Comparison of ENCODE assay signal across 8 cellular contexts in the genomic region with DNA sequence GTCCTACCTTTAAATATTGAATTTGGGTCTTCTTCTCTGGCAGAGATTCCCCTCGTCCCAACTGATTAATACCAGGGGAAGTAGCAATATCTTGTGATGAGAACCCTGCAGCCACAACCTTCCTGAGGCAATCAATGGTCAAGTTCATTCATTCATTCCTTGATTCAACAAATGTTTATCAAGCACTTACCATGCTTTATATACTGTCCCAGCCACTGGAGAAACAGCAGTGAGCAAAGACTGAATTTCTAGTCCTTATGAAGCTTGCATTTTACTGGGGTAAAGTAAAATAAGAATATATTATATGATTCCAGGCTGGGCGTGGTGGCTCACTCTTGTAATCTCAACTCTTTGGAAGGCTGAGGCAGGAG. TPM values are rescaled to one million over a fixed set of nuclear protein-coding genes. Genes with fewer than 3 reads are reported as not detected.
A peak's percentile ranks its signal among the peaks of the same experiment; 100 is the strongest.
DNase-seq lines count a peak whose midpoint lies in the region; ATAC-seq and TF ChIP-seq lines count a peak whose summit lies in the region.

No MANE protein-coding gene starts in this region.

- no peaks in the 10 kb centered on the region for H3K27me3 ChIP-seq in HL-60 (ENCODE audit: insufficient read depth, poor library complexity, severe bottlenecking)
- H3K27me3 ChIP-seq in iPS DF 6.9 (ENCODE audit: control insufficient read depth, insufficient read depth, low read length), result peaks cover 2% of the 10 kb centered on the region
- H3K27me3 ChIP-seq in spleen (replicated peaks in 1 of 7), result no peaks in the 10 kb centered on the region

- peaks cover 72% of the 10 kb centered on the region for H3K4me1 Mint-ChIP-seq in activated T-helper 1 cell treated with anti-CD3 and anti-CD28 coated beads, Interleukin-12 subunit alpha, Interleukin-12 subunit beta, Interleukin-2, Interleukin-4 antibody, amounts not matched to agents 30 ng/mL and 10 ng/mL and 1 ng/mL, durations not matched to agents 14 hours and 24 hours and 36 hours (ENCODE audit: low read depth)

- no peaks in the 10 kb centered on the region for H3K27me3 Mint-ChIP-seq in activated T-helper 1 cell treated with anti-CD3 and anti-CD28 coated beads, Interleukin-12 subunit alpha, Interleukin-12 subunit beta, Interleukin-2, Interleukin-4 antibody, amounts not matched to agents 30 ng/mL and 10 ng/mL and 1 ng/mL, durations not matched to agents 14 hours and 24 hours and 36 hours (ENCODE audit: insufficient read depth)

- POLR2A ChIA-PET in GM10248 (lab: Yijun Ruan, JAX), result no interaction called here

- ATAC-seq in GM19463 (IDR thresholded peaks at IDR 0.05; ENCODE audit: unreplicated experiment), result no peak

- no CpG with 5 or more reads among the region's 2 CpGs for WGBS in iPS DF 6.9 (ENCODE audit: insufficient coverage, insufficient read length)
- 47 to 50% (median 49%) methylated on average over 2 of the region's 2 CpGs for WGBS in spleen, 5 donors

- intact Hi-C loops in activated T-helper 1 cell treated with anti-CD3 and anti-CD28 coated beads, Interleukin-12 subunit alpha, Interleukin-12 subunit beta, Interleukin-2, Interleukin-4 antibody, amounts not matched to agents 30 ng/mL and 10 ng/mL and 1 ng/mL, durations not matched to agents 14 hours and 24 hours and 36 hours (cut with micrococcal nuclease), result loop anchor here (1.0 to 10.0 kb wide), 7 partner anchors 9 to 422 kb away; a partner anchor contains a TSS
- intact Hi-C loops in spleen (cut with DNase I; ENCODE audit: low total_unique reads), result no loop called here

- no peaks in the 10 kb centered on the region for H3K9me3 Mint-ChIP-seq in activated T-helper 1 cell treated with anti-CD3 and anti-CD28 coated beads, Interleukin-12 subunit alpha, Interleukin-12 subunit beta, Interleukin-2, Interleukin-4 antibody, amounts not matched to agents 30 ng/mL and 10 ng/mL and 1 ng/mL, durations not matched to agents 14 hours and 24 hours and 36 hours

- H3K9me3 ChIP-seq in iPS DF 6.9 (ENCODE audit: control insufficient read depth, insufficient read depth, low read length) (no peaks in the 10 kb centered on the region), spleen (no peaks in the 10 kb centered on the region)

- no peaks in the 10 kb centered on the region for H3K36me3 ChIP-seq in iPS DF 6.9 (ENCODE audit: control insufficient read depth, insufficient read depth, low read length)
- H3K36me3 ChIP-seq in spleen, result peaks cover 0 to 16% (median 2%) of the 10 kb centered on the region in 6 donors

- 0 out of 2 replicates have a peak, but pooled peaks cover 2% of the 10 kb centered on the region for H3K4me1 ChIP-seq in iPS DF 6.9 (ENCODE audit: control insufficient read depth, insufficient read depth, low read length)
- H3K4me1 ChIP-seq in spleen, result peaks cover 36 to 87% (median 78%) of the 10 kb centered on the region in 6 donors

- no peak for TF ChIP-seq POLR2A in spleen (IDR thresholded peaks at IDR 0.05)

- H3K27ac ChIP-seq in HL-60 (replicated peaks) (peak overlapping the region; percentile 100), iPS DF 6.9 (ENCODE audit: low read length) (no peak overlapping the region), spleen (peak overlapping the region; percentile 92 to 100 (median 98))

- TF ChIP-seq CTCF in HL-60 (IDR thresholded peaks at IDR 0.05; ENCODE audit: insufficient read depth, low read length) (no peak), spleen (IDR thresholded peaks at IDR 0.05 in 8 of 11, conservative IDR thresholded peaks at IDR 0.05 in 3 of 11) (no peak), GM10248 (IDR thresholded peaks at IDR 0.05; ENCODE audit: control extremely low read depth, extremely low read depth, low read depth, missing control alignments) (no peak), GM20000 (IDR thresholded peaks at IDR 0.05; ENCODE audit: extremely low read depth, missing control alignments) (no peak)

- peak overlapping the region; percentile 99 for H3K4me3 Mint-ChIP-seq in activated T-helper 1 cell treated with anti-CD3 and anti-CD28 coated beads, Interleukin-12 subunit alpha, Interleukin-12 subunit beta, Interleukin-2, Interleukin-4 antibody, amounts not matched to agents 30 ng/mL and 10 ng/mL and 1 ng/mL, durations not matched to agents 14 hours and 24 hours and 36 hours

- H3K36me3 Mint-ChIP-seq in activated T-helper 1 cell treated with anti-CD3 and anti-CD28 coated beads, Interleukin-12 subunit alpha, Interleukin-12 subunit beta, Interleukin-2, Interleukin-4 antibody, amounts not matched to agents 30 ng/mL and 10 ng/mL and 1 ng/mL, durations not matched to agents 14 hours and 24 hours and 36 hours (ENCODE audit: low read depth), result peaks cover 16% of the 10 kb centered on the region

- DNase-seq in HL-60 (ENCODE audit: low read depth in 1 of 2, low spot score in 1 of 2), result no peak
- no peak for DNase-seq in activated T-helper 1 cell treated with anti-CD3 and anti-CD28 coated beads, Interleukin-12 subunit alpha, Interleukin-12 subunit beta, Interleukin-2, Interleukin-4 antibody, amounts not matched to agents 30 ng/mL and 10 ng/mL and 1 ng/mL, durations not matched to agents 14 hours and 24 hours and 36 hours (ENCODE audit: low spot score)
- DNase-seq in iPS DF 6.9 (ENCODE audit: low read depth, low spot score), result no peak
- no peak for DNase-seq in spleen
- no peak for DNase-seq in GM10248 (ENCODE audit: extremely low spot score)
- no peak for DNase-seq in NCI-H2196 treated with DMSO at 0.1 percent for 48 hours (lab: John Stamatoyannopoulos, UW; ENCODE audit: unreplicated experiment)
- no peak for DNase-seq in GM20000 (ENCODE audit: low spot score)

- CTCF ChIA-PET in GM10248 (lab: Yijun Ruan, JAX), result no interaction called here

- peak overlapping the region; percentile 89 for H3K27ac Mint-ChIP-seq in activated T-helper 1 cell treated with anti-CD3 and anti-CD28 coated beads, Interleukin-12 subunit alpha, Interleukin-12 subunit beta, Interleukin-2, Interleukin-4 antibody, amounts not matched to agents 30 ng/mL and 10 ng/mL and 1 ng/mL, durations not matched to agents 14 hours and 24 hours and 36 hours

- no peak overlapping the region; the same call in 1 of the 2 replicates for H3K4me3 ChIP-seq in HL-60 (replicated peaks; ENCODE audit: insufficient read depth, low read length)
- peak overlapping the region; percentile 72; the same call in 1 of the 2 replicates for H3K4me3 ChIP-seq in iPS DF 6.9 (ENCODE audit: low read length)
- peak overlapping the region; percentile 71 to 97 (median 84) for H3K4me3 ChIP-seq in spleen

RNA-seq across cellular contexts. Expression of a gene that starts 0.3 kb away (rescaled TPM):
- 86.2 and 87.5 TPM in 2 replicates for total RNA-seq in activated T-helper 1 cell treated with anti-CD3 and anti-CD28 coated beads, Interleukin-12 subunit alpha, Interleukin-12 subunit beta, Interleukin-2, Interleukin-4 antibody, amounts not matched to agents 30 ng/mL and 10 ng/mL and 1 ng/mL, durations not matched to agents 14 hours and 24 hours and 36 hours
- 100 to 1,000 TPM; 101 to 169 (median 129) TPM for total RNA-seq in spleen
- 10 to 100 TPM; 26.5 to 35.5 (median 32.0) TPM for polyA plus RNA-seq in spleen

RNA-seq across cellular contexts. Expression of a gene that starts 2.8 kb away (rescaled TPM):
- 60.4 and 62.4 TPM in 2 replicates for total RNA-seq in activated T-helper 1 cell treated with anti-CD3 and anti-CD28 coated beads, Interleukin-12 subunit alpha, Interleukin-12 subunit beta, Interleukin-2, Interleukin-4 antibody, amounts not matched to agents 30 ng/mL and 10 ng/mL and 1 ng/mL, durations not matched to agents 14 hours and 24 hours and 36 hours
- 100 to 1,000 TPM in 4 of 7 donors, 10 to 100 TPM in 3; 88.0 to 134 (median 110) TPM for total RNA-seq in spleen
- 10 to 100 TPM; 32.9 to 46.8 (median 46.6) TPM for polyA plus RNA-seq in spleen

RNA-seq across cellular contexts. Expression of a gene that starts 51.9 kb away (rescaled TPM):
- total RNA-seq in activated T-helper 1 cell treated with anti-CD3 and anti-CD28 coated beads, Interleukin-12 subunit alpha, Interleukin-12 subunit beta, Interleukin-2, Interleukin-4 antibody, amounts not matched to agents 30 ng/mL and 10 ng/mL and 1 ng/mL, durations not matched to agents 14 hours and 24 hours and 36 hours, result 20.3 and 20.8 TPM in 2 replicates
- 10 to 100 TPM; 12.9 to 19.9 (median 17.8) TPM for total RNA-seq in spleen
- polyA plus RNA-seq in spleen, result 10 to 100 TPM; 15.2 to 21.5 (median 16.4) TPM
